In genomic region chr7:157125376-157126223, GRCh38 we compare ENCODE assay signal across 19 cellular contexts.
"Had no signal": no experiment of that assay in that cellular context is flagged by ENCODE, and none has a peak within 500 bp of the region (broad histone marks: within the 10 kb centered on the region; RNA-seq: fewer than 3 reads in every experiment).

No MANE protein-coding gene starts in this region.

- ATAC-seq: activated CD4-positive, CD25-positive, alpha-beta regulatory T cell treated with anti-CD3 and anti-CD28 coated beads, Interleukin-2, amount 50 U/mL, for 24 hours; left cardiac atrium; naive thymus-derived CD8-positive, alpha-beta T cell; psoas muscle had no signal

- H3K4me1 ChIP-seq: esophagus muscularis mucosa, psoas muscle, suprapubic skin, transverse colon, vagina had no signal

- H3K27me3 ChIP-seq: ovary, vagina had no signal

- FAIRE-seq: bronchial epithelial cell had no signal

- H3K27ac ChIP-seq: esophagus muscularis mucosa, ovary, psoas muscle, suprapubic skin, transverse colon, vagina had no signal

- H3K9me3 ChIP-seq: esophagus muscularis mucosa, ovary, psoas muscle, suprapubic skin, transverse colon, vagina had no signal

- DNase-seq: activated CD8-positive, alpha-beta memory T cell treated with anti-CD3 and anti-CD28 coated beads for 24 hours; activated gamma-delta T cell treated with Interleukin-2 at 50 U/mL for 16 hours; activated T-cell treated with anti-CD3 and anti-CD28 coated beads for 4 hours; cerebellar nuclear complex; effector CD4-positive, alpha-beta T cell; left cardiac atrium; mesendoderm; naive thymus-derived CD8-positive, alpha-beta T cell; ovary; psoas muscle; right cardiac atrium; stimulated activated CD4-positive, alpha-beta T cell treated with anti-CD3 and anti-CD28 coated beads, Interleukin-2, amount 100 ng/mL, for 24 hours; T-helper 9 cell; transverse colon had no signal

- H3K36me3 ChIP-seq: esophagus muscularis mucosa, ovary, suprapubic skin, transverse colon, vagina had no signal

- H3K4me3 ChIP-seq: esophagus muscularis mucosa, ovary, psoas muscle, suprapubic skin, transverse colon, vagina had no signal
